ENCODE assay signal across 8 cellular contexts in the genomic region with DNA sequence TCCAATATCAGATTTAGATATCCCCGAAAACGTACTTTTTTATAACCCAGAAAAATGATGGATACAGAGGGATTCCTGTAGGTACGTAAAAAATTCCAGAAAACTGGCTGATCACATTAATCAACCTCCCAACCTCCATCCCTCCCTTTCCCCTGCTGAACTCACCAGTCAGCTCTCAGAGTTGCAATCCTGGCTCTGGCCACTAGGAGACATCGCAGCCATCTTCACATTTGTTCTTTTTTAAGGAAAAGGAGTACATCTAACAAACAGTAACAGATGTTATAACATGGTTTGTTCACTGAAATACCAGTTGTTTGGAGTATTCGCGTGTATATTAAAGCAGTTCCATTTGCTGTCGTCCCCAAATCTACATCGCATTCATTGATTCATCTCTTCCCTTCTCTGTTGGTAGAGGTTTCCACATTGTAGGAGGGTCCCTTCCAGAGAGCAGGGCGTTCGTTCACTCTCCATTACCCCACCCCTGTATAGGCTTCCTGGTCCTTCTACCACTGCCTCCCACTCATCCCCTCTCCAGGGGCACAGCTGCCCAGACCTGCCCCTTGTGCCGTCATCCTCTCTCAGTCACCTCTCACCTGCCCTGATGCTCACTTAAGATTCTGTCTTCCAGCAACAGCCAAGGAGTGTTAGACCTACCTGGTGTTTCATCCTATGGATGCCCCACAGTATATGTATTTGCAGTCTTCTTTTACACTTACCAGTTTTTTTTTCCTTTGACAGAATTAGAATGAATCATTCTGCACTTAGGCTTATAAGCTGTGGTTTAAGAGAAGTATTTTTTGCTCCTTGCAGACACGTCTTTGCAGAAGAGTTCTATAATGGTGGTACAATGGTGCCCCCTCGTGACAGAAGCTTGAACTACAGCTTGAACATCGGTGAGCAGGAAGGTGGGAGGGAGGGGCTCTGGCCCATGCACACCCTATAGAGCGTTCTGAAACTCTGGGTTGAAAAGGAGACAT. TPM values are rescaled to one million over a fixed set of nuclear protein-coding genes. Genes with fewer than 3 reads are reported as not detected.
DNase-seq lines count a peak whose midpoint lies in the region; ATAC-seq and TF ChIP-seq lines count a peak whose summit lies in the region.

No MANE protein-coding gene starts in this region.

- H3K79me2 ChIP-seq in H9 (ENCODE audit: insufficient read depth, low read length): no peaks in the 10 kb centered on the region
- H3K79me2 ChIP-seq in MM.1S (ENCODE audit: low read length): no peaks in the 10 kb centered on the region
- no peaks in the 10 kb centered on the region for H3K79me2 ChIP-seq in SU-DHL-6 (ENCODE audit: insufficient read depth, low read length)

- H3K27ac ChIP-seq in H9 (ENCODE audit: insufficient read length, low read depth, low read length) (no peak overlapping the region), MM.1S (ENCODE audit: low read length) (no peak overlapping the region), SU-DHL-6 (ENCODE audit: low read depth, low read length) (no peak overlapping the region), right atrium auricular region (no peak overlapping the region)

- H3K9me3 Mint-ChIP-seq in H9: peaks cover 41 to 57% of the 10 kb centered on the region in 2 experiments
- no peaks in the 10 kb centered on the region for H3K9me3 Mint-ChIP-seq in activated naive CD8-positive, alpha-beta T cell treated with anti-CD3 and anti-CD28 coated beads, Interleukin-2, amount 10 ng/mL, durations not matched to agents 7 days and 5 days

- H4K8ac ChIP-seq in H9 (replicated peaks; ENCODE audit: insufficient read length, low read depth, low read length): no peak overlapping the region

- H3K4me2 ChIP-seq in H9 (ENCODE audit: insufficient read depth, insufficient read length, low read length) (no peak overlapping the region), MM.1S (ENCODE audit: low read depth, low read length) (no peak overlapping the region), SU-DHL-6 (ENCODE audit: low read depth, low read length, poor library complexity, severe bottlenecking) (peak overlapping the region; percentile 31)

- no peak overlapping the region for H4K5ac ChIP-seq in H9 (ENCODE audit: insufficient read length, low read depth, low read length)

- no peaks in the 10 kb centered on the region for H3K9me2 ChIP-seq in MM.1S (replicated peaks; ENCODE audit: insufficient read depth, low read length)
- H3K9me2 ChIP-seq in SU-DHL-6 (replicated peaks; ENCODE audit: insufficient read depth, low read length): no peaks in the 10 kb centered on the region

- no peak overlapping the region for H2BK5ac ChIP-seq in H9 (ENCODE audit: insufficient read length, low read length)

- H2AFZ ChIP-seq in H9 (ENCODE audit: low read length) (no peak overlapping the region), MM.1S (ENCODE audit: low read length) (no peak overlapping the region), SU-DHL-6 (ENCODE audit: low read depth, low read length, severe bottlenecking) (peak overlapping the region; percentile 76)

- H2BK120ac ChIP-seq in H9 (ENCODE audit: low read depth, low read length, poor library complexity, severe bottlenecking): no peak overlapping the region

- no peak overlapping the region; a peak in 1 of 5 replicates for H3K4me3 Mint-ChIP-seq in H9
- no peak overlapping the region for H3K4me3 Mint-ChIP-seq in activated naive CD8-positive, alpha-beta T cell treated with anti-CD3 and anti-CD28 coated beads, Interleukin-2, amount 10 ng/mL, durations not matched to agents 7 days and 5 days

- no peaks in the 10 kb centered on the region for H3K36me3 ChIP-seq in MM.1S (replicated peaks; ENCODE audit: insufficient read depth, low read length)
- H3K36me3 ChIP-seq in SU-DHL-6 (ENCODE audit: low read length): no peaks in the 10 kb centered on the region
- no peaks in the 10 kb centered on the region for H3K36me3 ChIP-seq in right atrium auricular region

- no CpG with 5 or more reads among the region's 15 CpGs for WGBS in H9 (ENCODE audit: extremely low coverage, insufficient read length, low lambda C conversion rate)

- H3K4ac ChIP-seq in H9 (ENCODE audit: low read depth, low read length): no peak overlapping the region

- H3K14ac ChIP-seq in H9 (ENCODE audit: insufficient read depth, low read length): no peak overlapping the region

- H3K79me1 ChIP-seq in H9 (ENCODE audit: insufficient read depth, low read depth, low read length, poor library complexity, severe bottlenecking): no peaks in the 10 kb centered on the region

- no peak overlapping the region for H2BK15ac ChIP-seq in H9 (ENCODE audit: low read depth, low read length)

- no peaks in the 10 kb centered on the region for H3K4me1 ChIP-seq in H9 (ENCODE audit: insufficient read depth, low read length)
- H3K4me1 ChIP-seq in MM.1S (ENCODE audit: low read length): no peaks in the 10 kb centered on the region
- no peaks in the 10 kb centered on the region for H3K4me1 ChIP-seq in right atrium auricular region

- H3K27me3 ChIP-seq in H9 (ENCODE audit: insufficient read depth, low read length): no peaks in the 10 kb centered on the region
- H3K27me3 ChIP-seq in MM.1S (replicated peaks; ENCODE audit: insufficient read depth, low read length): no peaks in the 10 kb centered on the region
- no peaks in the 10 kb centered on the region for H3K27me3 ChIP-seq in SU-DHL-6 (ENCODE audit: low read length)
- no peaks in the 10 kb centered on the region for H3K27me3 ChIP-seq in right atrium auricular region

- TF ChIP-seq CTCF in GM12864 (IDR thresholded peaks at IDR 0.05; ENCODE audit: low read depth, low read length, missing control alignments) (peak; percentile 60), H9 (conservative IDR thresholded peaks at IDR 0.05) (peak; percentile 68), MM.1S (IDR thresholded peaks at IDR 0.05; ENCODE audit: low read length) (peak; percentile 72), SU-DHL-6 (IDR thresholded peaks at IDR 0.05; ENCODE audit: insufficient read depth, low read length, poor library complexity, severe bottlenecking) (peak; percentile 30), right atrium auricular region (IDR thresholded peaks at IDR 0.05) (peak; percentile 52 to 72)

- H4K20me1 ChIP-seq in H9 (ENCODE audit: control insufficient read depth, insufficient read depth, insufficient read length) (no peaks in the 10 kb centered on the region), MM.1S (ENCODE audit: insufficient read depth, low read length) (no peaks in the 10 kb centered on the region), SU-DHL-6 (ENCODE audit: low read depth, low read length) (no peaks in the 10 kb centered on the region)

- no peak overlapping the region for H3K9ac ChIP-seq in H9 (ENCODE audit: extremely low read depth, insufficient read length, low read length)
- no peak overlapping the region for H3K9ac ChIP-seq in MM.1S (ENCODE audit: low read length)
- no peak overlapping the region for H3K9ac ChIP-seq in SU-DHL-6 (ENCODE audit: low read length)

- H3K18ac ChIP-seq in H9 (ENCODE audit: insufficient read length, low read depth, low read length): no peak overlapping the region

- H4K91ac ChIP-seq in H9 (ENCODE audit: insufficient read length, low read depth, low read length): no peak overlapping the region

- peaks cover 0 to 8% (median 2%) of the 10 kb centered on the region in 3 experiments; a peak in 5 of 7 replicates for H3K36me3 Mint-ChIP-seq in H9 (ENCODE audit: insufficient read depth in 1 of 3, low read depth in 3 of 3)
- peaks cover 2% of the 10 kb centered on the region for H3K36me3 Mint-ChIP-seq in activated naive CD8-positive, alpha-beta T cell treated with anti-CD3 and anti-CD28 coated beads, Interleukin-2, amount 10 ng/mL, durations not matched to agents 7 days and 5 days

- no peak overlapping the region for H2AK5ac ChIP-seq in H9 (ENCODE audit: insufficient read length, low read length)

- H3K27ac Mint-ChIP-seq in H9: no peak overlapping the region
- no peak overlapping the region for H3K27ac Mint-ChIP-seq in activated naive CD8-positive, alpha-beta T cell treated with anti-CD3 and anti-CD28 coated beads, Interleukin-2, amount 10 ng/mL, durations not matched to agents 7 days and 5 days

- no peak overlapping the region for H2BK20ac ChIP-seq in H9 (ENCODE audit: low read depth, low read length, poor library complexity, severe bottlenecking)

- H3K23me2 ChIP-seq in H9 (ENCODE audit: insufficient read length, low read depth, low read length, poor library complexity, severe bottlenecking): no peaks in the 10 kb centered on the region

- H3K4me1 Mint-ChIP-seq in H9: 0 out of 4 replicates have a peak, but pooled peaks cover 0 to 2% of the 10 kb centered on the region in 2 experiments
- H3K4me1 Mint-ChIP-seq in activated naive CD8-positive, alpha-beta T cell treated with anti-CD3 and anti-CD28 coated beads, Interleukin-2, amount 10 ng/mL, durations not matched to agents 7 days and 5 days: peaks cover 6% of the 10 kb centered on the region

- H3K9me3 ChIP-seq in H9 (ENCODE audit: control insufficient read depth, low read depth, low read length) (peaks cover 26% of the 10 kb centered on the region), MM.1S (replicated peaks; ENCODE audit: insufficient read depth, low read length) (no peaks in the 10 kb centered on the region), SU-DHL-6 (ENCODE audit: insufficient read depth, low read length) (no peaks in the 10 kb centered on the region), right atrium auricular region (no peaks in the 10 kb centered on the region)

- no peak overlapping the region for H3K56ac ChIP-seq in H9 (ENCODE audit: insufficient read length, low read depth, low read length)

- H3K4me3 ChIP-seq in GM12864 (ENCODE audit: low read depth, low read length) (no peak overlapping the region), MM.1S (ENCODE audit: low read length) (no peak overlapping the region), SU-DHL-6 (ENCODE audit: insufficient read depth, low read length, poor library complexity, severe bottlenecking) (no peak overlapping the region), right atrium auricular region (no peak overlapping the region), skeletal muscle cell (ENCODE audit: low read depth, low read length) (no peak overlapping the region)

- ATAC-seq in activated naive CD8-positive, alpha-beta T cell treated with anti-CD3 and anti-CD28 coated beads, Interleukin-2, amount 10 ng/mL, durations not matched to agents 7 days and 5 days (ENCODE audit: low read depth): peak; percentile 66

- H3T11ph ChIP-seq in H9 (ENCODE audit: low read length): no peak overlapping the region

- DNase-seq in GM12864 (ENCODE audit: low read depth): peak; percentile 12
- peak; percentile 67 for DNase-seq in H9
- peak; percentile 63 for DNase-seq in MM.1S
- peak; percentile 49 for DNase-seq in activated naive CD8-positive, alpha-beta T cell treated with anti-CD3 and anti-CD28 coated beads, Interleukin-2, amount 10 ng/mL, durations not matched to agents 7 days and 5 days
- no peak for DNase-seq in right atrium auricular region (ENCODE audit: low spot score)
- peak; percentile 17 for DNase-seq in skeletal muscle cell (ENCODE audit: low read depth)
- no peak for DNase-seq in HuH-7.5 (ENCODE audit: low spot score)

- H3K23ac ChIP-seq in H9 (ENCODE audit: insufficient read length, low read depth, low read length): no peak overlapping the region

- no peaks in the 10 kb centered on the region for H3K27me3 Mint-ChIP-seq in H9 (ENCODE audit: low read depth)
- no peaks in the 10 kb centered on the region for H3K27me3 Mint-ChIP-seq in activated naive CD8-positive, alpha-beta T cell treated with anti-CD3 and anti-CD28 coated beads, Interleukin-2, amount 10 ng/mL, durations not matched to agents 7 days and 5 days

- POLR2A ChIA-PET in activated naive CD8-positive, alpha-beta T cell treated with anti-CD3 and anti-CD28 coated beads, Interleukin-2, amount 10 ng/mL, durations not matched to agents 7 days and 5 days (lab: Charles Lee): no interaction called here

- no peak overlapping the region for H2BK12ac ChIP-seq in H9 (ENCODE audit: insufficient read length, low read depth, low read length)

- H3F3A ChIP-seq in MM.1S (ENCODE audit: insufficient read depth, low read length): 0 out of 2 replicates have a peak, but pooled peaks cover 3% of the 10 kb centered on the region
- no peaks in the 10 kb centered on the region for H3F3A ChIP-seq in SU-DHL-6 (ENCODE audit: insufficient read depth)

RNA-seq across cellular contexts. Expression of a gene that starts 36.8 kb away (rescaled TPM):
- total RNA-seq in H9 (2021): not detected in 2 replicates
- under 1 TPM; 0.33 to 0.60 TPM for total RNA-seq in activated naive CD8-positive, alpha-beta T cell treated with anti-CD3 and anti-CD28 coated beads, Interleukin-2, amount 10 ng/mL, durations not matched to agents 7 days and 5 days
- total RNA-seq in right atrium auricular region: 1 to 10 TPM in 1 of 2 donors, not detected in 1; 1.6 TPM

Comparison
In these comparisons a context has a peak if more than half of its experiments do, and no peak if none do; other contexts are left out.
1. DNase-seq: peak in GM12864 (single experiment), H9 (single experiment), MM.1S (single experiment), activated naive CD8-positive, alpha-beta T cell treated with anti-CD3 and anti-CD28 coated beads, Interleukin-2, amount 10 ng/mL, durations not matched to agents 7 days and 5 days (single experiment) and skeletal muscle cell (single experiment); none in right atrium auricular region (single experiment) and HuH-7.5 (single experiment).
2. Peak in every context shown above with its lines, with median percentiles within 50 percentile points of each other: CTCF ChIP-seq.